8 cellular contexts compared by ENCODE assay signal in the genomic region with DNA sequence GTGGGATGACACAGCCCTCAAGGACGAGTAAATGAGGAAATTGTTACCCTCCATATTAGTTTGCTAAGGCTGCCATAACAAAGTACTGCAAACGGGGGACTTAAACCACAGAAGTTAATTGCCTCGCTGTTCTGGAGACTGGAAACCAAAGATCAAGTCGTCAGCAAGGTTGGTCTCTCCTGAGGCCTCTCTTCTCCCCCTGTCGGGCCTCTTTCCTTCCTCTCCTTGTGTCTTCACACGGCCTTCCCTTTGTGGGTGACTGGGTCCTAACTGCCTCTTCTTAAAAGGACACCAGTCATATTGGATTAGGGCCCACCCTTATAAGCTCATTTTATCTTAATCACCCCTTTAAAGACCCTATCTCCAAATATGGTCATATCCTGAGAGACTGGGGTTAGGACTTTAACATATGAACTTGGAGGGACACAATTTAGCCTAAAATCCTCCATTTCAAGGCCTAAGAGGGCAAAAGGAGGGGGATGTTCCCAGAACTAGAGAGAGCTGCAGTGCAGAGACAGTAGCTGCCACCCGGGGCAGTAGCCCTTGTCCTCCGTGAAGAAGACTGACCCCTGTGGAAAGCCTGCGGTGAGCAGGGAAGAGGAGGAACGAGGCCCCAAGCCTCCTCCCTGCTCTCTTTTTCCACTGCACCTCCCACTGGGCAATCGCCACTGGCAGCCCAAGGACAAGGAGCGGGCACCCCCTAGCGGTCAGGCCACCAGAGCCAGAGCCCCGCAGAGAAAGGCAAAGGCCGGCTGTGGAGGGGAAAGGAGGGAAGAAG. TPM values are rescaled to one million over a fixed set of nuclear protein-coding genes. Genes with fewer than 3 reads are reported as not detected.
DNase-seq lines count a peak whose midpoint lies in the region; ATAC-seq and TF ChIP-seq lines count a peak whose summit lies in the region.

No MANE protein-coding gene starts in this region.

- H3K4me3 ChIP-seq in Caco-2 (ENCODE audit: low read depth, low read length) = no peak overlapping the region
- no peak overlapping the region for H3K4me3 ChIP-seq in Peyer's patch
- H3K4me3 ChIP-seq in testis = no peak overlapping the region

- ATAC-seq in HG03575 (IDR thresholded peaks at IDR 0.05; ENCODE audit: extremely low read depth, insufficient number of reproducible peaks, low FRiP score, unreplicated experiment) (peak; percentile 48), omental fat pad (ENCODE audit: low FRiP score) (peak; percentile 78)

- no peak overlapping the region for H3K27ac Mint-ChIP-seq in Caco-2 (ENCODE audit: unreplicated experiment)

- WGBS in testis, 2 donors = 51 to 54% methylated on average over 15 of the region's 15 CpGs

- intact Hi-C loops in Caco-2 (cut with micrococcal nuclease; ENCODE audit: unreplicated experiment) = loop anchor here (1.0 to 10.0 kb wide), 3 partner anchors 35 to 555 kb away; partner anchors contain the start of gene CFAP90
- intact Hi-C loops in testis (cut with DNase I; ENCODE audit: low total_unique reads) = no loop called here

- DNase-seq in Caco-2 = peak; percentile 72 to 83
- DNase-seq in GM20000 (ENCODE audit: low spot score) = peak; percentile 81
- DNase-seq in Peyer's patch = peak; percentile 42 to 80 (median 78)
- peak; percentile 38 for DNase-seq in activated T-helper 1 cell treated with anti-CD3 and anti-CD28 coated beads, Interleukin-2, amount 50 U/mL, for 16 hours (ENCODE audit: low read depth in 1 of 2, low spot score in 1 of 2)
- peak; percentile 74 for DNase-seq in foreskin melanocyte
- DNase-seq in omental fat pad (ENCODE audit: low spot score) = peak; percentile 65
- peak; percentile 88 for DNase-seq in testis

- H3K36me3 ChIP-seq in Caco-2 (ENCODE audit: control insufficient read depth, insufficient read depth, low read length) = no peaks in the 10 kb centered on the region
- H3K36me3 ChIP-seq in Peyer's patch = no peaks in the 10 kb centered on the region
- H3K36me3 ChIP-seq in testis (ENCODE audit: low read depth, missing control alignments) = no peaks in the 10 kb centered on the region

- peaks cover 24% of the 10 kb centered on the region for H3K27me3 Mint-ChIP-seq in Caco-2 (ENCODE audit: insufficient read depth, unreplicated experiment)

- TF ChIP-seq POLR2A in Peyer's patch (IDR thresholded peaks at IDR 0.05) = no peak
- no peak for TF ChIP-seq POLR2A in testis (IDR thresholded peaks at IDR 0.05)

- POLR2A ChIA-PET in Caco-2 (lab: Charles Lee) = no interaction called here

- no peaks in the 10 kb centered on the region for H3K9me3 ChIP-seq in Caco-2
- no peaks in the 10 kb centered on the region for H3K9me3 ChIP-seq in Peyer's patch
- no peaks in the 10 kb centered on the region for H3K9me3 ChIP-seq in testis

- H3K4me1 ChIP-seq in Caco-2 (no peaks in the 10 kb centered on the region), Peyer's patch (no peaks in the 10 kb centered on the region), testis (no peaks in the 10 kb centered on the region)

- H3K27me3 ChIP-seq in Caco-2 (replicated peaks; ENCODE audit: control insufficient read depth, insufficient read depth, low read length) (no peaks in the 10 kb centered on the region; the same call in 1 of the 2 replicates), Peyer's patch (no peaks in the 10 kb centered on the region), testis (no peaks in the 10 kb centered on the region)

- CTCF ChIA-PET in Caco-2 (lab: Charles Lee) = interaction anchor here (1.2 kb wide), 1 partner anchor 61 kb away, joined by 5 read pairs; no protein-coding TSS in a partner anchor

- no TSS peak for BruUV-seq in Caco-2 (replicated peaks; lab: Mats Ljungman, UMichigan)

- no peak overlapping the region for H3K27ac ChIP-seq in Peyer's patch
- H3K27ac ChIP-seq in testis = no peak overlapping the region

- TF ChIP-seq CTCF in Caco-2 (IDR thresholded peaks at IDR 0.05; ENCODE audit: insufficient read depth in 1 of 2, low read depth in 1 of 2, low read length in 1 of 2, severe bottlenecking in 1 of 2, unreplicated experiment in 1 of 2) (peak; percentile 77 to 91), GM20000 (IDR thresholded peaks at IDR 0.05; ENCODE audit: extremely low read depth, missing control alignments) (peak; percentile 90), Peyer's patch (IDR thresholded peaks at IDR 0.05) (peak; percentile 19 to 71 (median 60)), omental fat pad (IDR thresholded peaks at IDR 0.05) (no peak), testis (IDR thresholded peaks at IDR 0.05) (peak; percentile 42 to 75 (median 70))

- H3K4me1 Mint-ChIP-seq in Caco-2 (ENCODE audit: low read depth, unreplicated experiment) = no peaks in the 10 kb centered on the region

- H3K9me3 Mint-ChIP-seq in Caco-2 (ENCODE audit: unreplicated experiment) = no peaks in the 10 kb centered on the region

- no peak overlapping the region for H3K4me3 Mint-ChIP-seq in Caco-2 (ENCODE audit: unreplicated experiment)

- H3K36me3 Mint-ChIP-seq in Caco-2 (ENCODE audit: insufficient read depth, unreplicated experiment) = no peaks in the 10 kb centered on the region

RNA-seq across cellular contexts. Expression of gene CFAP90, which starts 35.0 kb away (rescaled TPM):
- total RNA-seq in Caco-2 (2022) = 0.29 TPM in 1 of 2 replicates, not detected in the other
- total RNA-seq in Peyer's patch = not detected
- under 1 TPM in 1 of 4 donors, not detected in 3; 0.88 TPM for total RNA-seq in omental fat pad
- 10 to 100 TPM; 12.2 to 33.0 TPM for total RNA-seq in testis
- 55.2 TPM for polyA plus RNA-seq in testis (ENCODE audit: insufficient read depth, low read depth, low replicate concordance)

RNA-seq across cellular contexts. Expression of gene FASTKD3, which starts 52.9 kb away (rescaled TPM):
- total RNA-seq in Caco-2 (2022) (14.2 and 15.4 TPM in 2 replicates), Peyer's patch (10 to 100 TPM; 10.0 to 17.0 (median 14.1) TPM), omental fat pad (10 to 100 TPM in 2 of 4 donors, 1 to 10 TPM in 2; 4.5 to 17.8 (median 10.3) TPM), testis (10 to 100 TPM; 11.7 TPM)
- 8.0 TPM for polyA plus RNA-seq in testis (ENCODE audit: insufficient read depth, low read depth, low replicate concordance)

RNA-seq across cellular contexts. Expression of gene MTRR, which starts 53.0 kb away (rescaled TPM):
- total RNA-seq in Caco-2 (2022) (50.1 and 57.6 TPM in 2 replicates), Peyer's patch (10 to 100 TPM; 45.7 to 82.1 (median 71.7) TPM), omental fat pad (10 to 100 TPM; 35.6 to 83.3 (median 43.0) TPM), testis (10 to 100 TPM; 56.3 to 82.6 TPM)
- polyA plus RNA-seq in testis (ENCODE audit: insufficient read depth, low read depth, low replicate concordance) = 71.4 TPM

Comparison
In these comparisons a context has a peak if more than half of its experiments do, and no peak if none do; other contexts are left out.
1. DNase-seq: peak in every context shown above with its lines; median percentile 88 in testis; 81 in GM20000; 78 in Peyer's patch; 78 in Caco-2; 74 in foreskin melanocyte; 65 in omental fat pad; 38 in activated T-helper 1 cell treated with anti-CD3 and anti-CD28 coated beads, Interleukin-2, amount 50 U/mL, for 16 hours.
2. CTCF ChIP-seq: peak in Caco-2 (2 of 2), GM20000 (single experiment), Peyer's patch (6 of 6) and testis (3 of 3); none in omental fat pad (0 of 3).
3. RNA of gene CFAP90, which starts 35.0 kb away (total RNA-seq): 12.2 to 33.0 TPM in testis; 0.29 TPM in Caco-2, 0.88 TPM in omental fat pad and not detected in Peyer's patch; every median in the first group is over 4 times any median in the second.